8 cellular contexts compared by ENCODE assay signal in the genomic region with DNA sequence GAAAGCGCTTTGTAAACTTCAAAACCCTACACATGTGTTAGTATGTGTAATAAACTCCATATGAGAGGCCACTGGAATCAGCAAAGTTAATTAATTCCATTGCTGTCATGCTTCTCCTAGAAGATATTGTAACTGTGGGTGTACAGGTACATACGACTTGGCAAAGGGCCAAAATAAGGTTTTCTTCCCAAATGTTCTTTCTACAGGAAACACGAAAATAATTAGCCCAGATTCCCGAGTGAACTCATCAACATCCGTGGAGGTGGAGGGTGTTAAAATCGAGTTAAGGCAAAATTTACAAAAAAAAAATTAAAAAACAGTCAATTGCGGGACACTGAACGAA. TPM values are rescaled to one million over a fixed set of nuclear protein-coding genes. Genes with fewer than 3 reads are reported as not detected.
DNase-seq lines count a peak whose midpoint lies in the region; ATAC-seq, FAIRE-seq and TF ChIP-seq lines count a peak whose summit lies in the region.

No MANE protein-coding gene starts in this region.

- no peak for TF ChIP-seq EP300 in H1 (IDR thresholded peaks at IDR 0.05; ENCODE audit: borderline replicate concordance in 1 of 2, low read depth in 2 of 2, low read length in 2 of 2)

- H3K36me3 Mint-ChIP-seq in Caco-2 (ENCODE audit: insufficient read depth, unreplicated experiment), result peaks cover 9% of the 10 kb centered on the region
- peaks cover 0 to 10% (median 5%) of the 10 kb centered on the region in 3 experiments; a peak in 5 of 7 replicates for H3K36me3 Mint-ChIP-seq in H9 (ENCODE audit: insufficient read depth in 1 of 3, low read depth in 3 of 3)
- H3K36me3 Mint-ChIP-seq in naive thymus-derived CD4-positive, alpha-beta T cell, result no peaks in the 10 kb centered on the region

- H3K79me1 ChIP-seq in H9 (ENCODE audit: insufficient read depth, low read depth, low read length, poor library complexity, severe bottlenecking) (no peaks in the 10 kb centered on the region), H1 (ENCODE audit: low read depth, low read length) (no peaks in the 10 kb centered on the region)

- no TSS peak for BruUV-seq in Caco-2 (replicated peaks; lab: Mats Ljungman, UMichigan)
- BruUV-seq in OCI-LY7 (replicated peaks; lab: Mats Ljungman, UMichigan), result no TSS peak

- H2AK5ac ChIP-seq in H9 (ENCODE audit: insufficient read length, low read length), result no peak overlapping the region
- H2AK5ac ChIP-seq in H1 (ENCODE audit: low read depth, low read length), result no peak overlapping the region

- H3K4me2 ChIP-seq in H9 (ENCODE audit: insufficient read depth, insufficient read length, low read length) (peak overlapping the region; percentile 96), OCI-LY7 (ENCODE audit: low read length) (peak overlapping the region; percentile 82), H1 (ENCODE audit: insufficient read depth in 1 of 2, low read depth in 2 of 2, low read length in 2 of 2) (peak overlapping the region; percentile 74 to 83)

- peak overlapping the region; percentile 99 for H3K4me3 Mint-ChIP-seq in Caco-2 (ENCODE audit: unreplicated experiment)
- H3K4me3 Mint-ChIP-seq in H9, result peak overlapping the region; percentile 91 to 96
- H3K4me3 Mint-ChIP-seq in naive thymus-derived CD4-positive, alpha-beta T cell, result peak overlapping the region; percentile 92 to 99 (median 93)

- H3K9me3 ChIP-seq in Caco-2, result no peaks in the 10 kb centered on the region
- H3K9me3 ChIP-seq in H9 (ENCODE audit: control insufficient read depth, low read depth, low read length), result no peaks in the 10 kb centered on the region
- no peaks in the 10 kb centered on the region for H3K9me3 ChIP-seq in OCI-LY7 (ENCODE audit: low read length)
- no peaks in the 10 kb centered on the region for H3K9me3 ChIP-seq in H1 (ENCODE audit: insufficient read depth in 2 of 2, low read depth in 1 of 2, low read length in 1 of 2)
- H3K9me3 ChIP-seq in naive thymus-derived CD4-positive, alpha-beta T cell (ENCODE audit: control insufficient read depth in 2 of 3, low read length in 3 of 3), result no peaks in the 10 kb centered on the region

- WGBS in H9 (ENCODE audit: extremely low coverage, insufficient read length, low lambda C conversion rate), result no CpG with 5 or more reads among the region's 8 CpGs
- 1% methylated on average over 8 of the region's 8 CpGs; no CpG with 5 or more reads in 1 of the 2 experiments for WGBS in H1 (ENCODE audit: extremely low coverage in 1 of 2, insufficient coverage in 1 of 2, insufficient read length in 1 of 2, insufficient replicate concordance in 2 of 2, low coverage in 1 of 2, low lambda C conversion rate in 2 of 2, missing lambda C conversion rate in 1 of 2), 2 experiments

- no peaks in the 10 kb centered on the region for H3K9me2 ChIP-seq in OCI-LY7 (ENCODE audit: insufficient read depth, low read length)

- H3K27ac ChIP-seq in H9 (ENCODE audit: insufficient read length, low read depth, low read length) (peak overlapping the region; percentile 80), OCI-LY7 (ENCODE audit: low read depth, low read length, poor library complexity, severe bottlenecking) (peak overlapping the region; percentile 83), H1 (ENCODE audit: low read depth, low read length) (peak overlapping the region; percentile 94)
- H3K27ac ChIP-seq in naive thymus-derived CD4-positive, alpha-beta T cell (ENCODE audit: low read depth, low read length), result peak overlapping the region; percentile 1

- H4K91ac ChIP-seq in H9 (ENCODE audit: insufficient read length, low read depth, low read length) (no peak overlapping the region), H1 (replicated peaks; ENCODE audit: insufficient read length, low read length) (no peak overlapping the region)

- no peaks in the 10 kb centered on the region for H3K27me3 ChIP-seq in Caco-2 (replicated peaks; ENCODE audit: control insufficient read depth, insufficient read depth, low read length)
- H3K27me3 ChIP-seq in H9 (ENCODE audit: insufficient read depth, low read length), result no peaks in the 10 kb centered on the region
- H3K27me3 ChIP-seq in H1 (replicated peaks in 1 of 4; ENCODE audit: control insufficient read depth in 3 of 4, extremely low read depth in 1 of 4, insufficient read depth in 3 of 4, low read length in 3 of 4), result no peaks in the 10 kb centered on the region
- H3K27me3 ChIP-seq in naive thymus-derived CD4-positive, alpha-beta T cell (ENCODE audit: control insufficient read depth in 2 of 2, insufficient read depth in 2 of 2, low read length in 2 of 2), result no peaks in the 10 kb centered on the region

- H3K14ac ChIP-seq in H9 (ENCODE audit: insufficient read depth, low read length) (peak overlapping the region; percentile 99; the same call in 1 of the 2 replicates), H1 (ENCODE audit: insufficient read length) (no peak overlapping the region)

- no peak overlapping the region for H2BK20ac ChIP-seq in H9 (ENCODE audit: low read depth, low read length, poor library complexity, severe bottlenecking)
- H2BK20ac ChIP-seq in H1 (ENCODE audit: low read length), result no peak overlapping the region

- H3K9ac ChIP-seq in H9 (ENCODE audit: extremely low read depth, insufficient read length, low read length), result peak overlapping the region; percentile 96
- peak overlapping the region; percentile 81 to 96 (median 88); a peak in 6 of 7 replicates for H3K9ac ChIP-seq in H1 (replicated peaks in 1 of 4; ENCODE audit: extremely low read depth in 1 of 4, low read depth in 3 of 4, low read length in 3 of 4)

- H3K23me2 ChIP-seq in H9 (ENCODE audit: insufficient read length, low read depth, low read length, poor library complexity, severe bottlenecking) (peaks cover 7% of the 10 kb centered on the region), H1 (ENCODE audit: low read depth, low read length) (peaks cover 3% of the 10 kb centered on the region)

- H3K79me2 ChIP-seq in H9 (ENCODE audit: insufficient read depth, low read length) (peaks cover 19% of the 10 kb centered on the region; the same call in 1 of the 2 replicates), OCI-LY7 (ENCODE audit: insufficient read depth, low read depth, low read length) (peaks cover 51% of the 10 kb centered on the region; the same call in 1 of the 2 replicates), H1 (ENCODE audit: control insufficient read depth in 1 of 2, insufficient read depth in 2 of 2, low read length in 2 of 2) (peaks cover 17 to 53% of the 10 kb centered on the region in 2 experiments; a peak in 3 of 4 replicates)

- H3K56ac ChIP-seq in H9 (ENCODE audit: insufficient read length, low read depth, low read length), result no peak overlapping the region
- H3K56ac ChIP-seq in H1 (replicated peaks; ENCODE audit: insufficient read length, low read depth, low read length), result peak overlapping the region; percentile 40

- peaks cover 8% of the 10 kb centered on the region for H3K4me1 ChIP-seq in Caco-2
- H3K4me1 ChIP-seq in H9 (ENCODE audit: insufficient read depth, low read length), result peaks cover 3% of the 10 kb centered on the region; the same call in 1 of the 2 replicates
- H3K4me1 ChIP-seq in OCI-LY7 (ENCODE audit: insufficient read depth, low read length, poor library complexity, severe bottlenecking), result peaks cover 32% of the 10 kb centered on the region
- peaks cover 0 to 16% (median 9%) of the 10 kb centered on the region in 4 experiments; a peak in 4 of 7 replicates for H3K4me1 ChIP-seq in H1 (replicated peaks in 1 of 4; ENCODE audit: control insufficient read depth in 3 of 4, insufficient read depth in 4 of 4, low read length in 3 of 4)
- peaks cover 0 to 4% of the 10 kb centered on the region in 2 donors for H3K4me1 ChIP-seq in naive thymus-derived CD4-positive, alpha-beta T cell (ENCODE audit: control insufficient read depth in 2 of 2, insufficient read depth in 2 of 2, low read length in 2 of 2)

- no peak for FAIRE-seq in H1 (lab: Jason Lieb, UNC)

- H3K18ac ChIP-seq in H9 (ENCODE audit: insufficient read length, low read depth, low read length) (peak overlapping the region; percentile 97), H1 (ENCODE audit: extremely low read depth, low read length) (peak overlapping the region; percentile 98; the same call in 1 of the 2 replicates)

- H2BK5ac ChIP-seq in H9 (ENCODE audit: insufficient read length, low read length) (no peak overlapping the region), H1 (ENCODE audit: low read depth, low read length) (peak overlapping the region; percentile 94)

- H2BK15ac ChIP-seq in H9 (ENCODE audit: low read depth, low read length), result no peak overlapping the region
- H2BK15ac ChIP-seq in H1 (ENCODE audit: low read length), result no peak overlapping the region

- TF ChIP-seq POLR2A in H1 (IDR thresholded peaks at IDR 0.05; ENCODE audit: control extremely low read depth in 1 of 2, low read depth in 2 of 2, low read length in 2 of 2), result no peak

- peaks cover 9% of the 10 kb centered on the region for H3K9me3 Mint-ChIP-seq in Caco-2 (ENCODE audit: unreplicated experiment)
- H3K9me3 Mint-ChIP-seq in H9, result peaks cover 5 to 6% of the 10 kb centered on the region in 2 experiments; a peak in 4 of 5 replicates
- no peaks in the 10 kb centered on the region for H3K9me3 Mint-ChIP-seq in naive thymus-derived CD4-positive, alpha-beta T cell

- H3K4me1 Mint-ChIP-seq in Caco-2 (ENCODE audit: low read depth, unreplicated experiment) (no peaks in the 10 kb centered on the region), H9 (peaks cover 50 to 53% of the 10 kb centered on the region in 2 experiments)
- peaks cover 3 to 34% (median 15%) of the 10 kb centered on the region in 7 donors for H3K4me1 Mint-ChIP-seq in naive thymus-derived CD4-positive, alpha-beta T cell

- intact Hi-C loops in Caco-2 (cut with micrococcal nuclease; ENCODE audit: unreplicated experiment), result loop anchor here (2.0 to 10.0 kb wide), 2 partner anchors 194 to 204 kb away; partner anchors contain the start of gene VRK2
- intact Hi-C loops in OCI-LY7 (cut with micrococcal nuclease; ENCODE audit: unreplicated experiment), result no loop called here
- intact Hi-C loops in naive thymus-derived CD4-positive, alpha-beta T cell (cut with micrococcal nuclease), result loop anchor here in 1 of 2 donors (2.0 kb wide), 1 partner anchor 194 kb away; the partner anchor contains the start of gene VRK2

- H2BK120ac ChIP-seq in H9 (ENCODE audit: low read depth, low read length, poor library complexity, severe bottlenecking) (no peak overlapping the region), H1 (replicated peaks; ENCODE audit: low read depth, low read length) (no peak overlapping the region)

- no peak overlapping the region for H3K4ac ChIP-seq in H9 (ENCODE audit: low read depth, low read length)
- peak overlapping the region; percentile 70 for H3K4ac ChIP-seq in H1 (replicated peaks; ENCODE audit: insufficient read length, low read depth, low read length)

- H4K5ac ChIP-seq in H9 (ENCODE audit: insufficient read length, low read depth, low read length) (no peak overlapping the region), H1 (ENCODE audit: insufficient read length, low read depth, low read length) (peak overlapping the region; percentile 34)

- H4K8ac ChIP-seq in H9 (replicated peaks; ENCODE audit: insufficient read length, low read depth, low read length) (no peak overlapping the region), H1 (ENCODE audit: extremely low read depth, insufficient read depth, low read length) (no peak overlapping the region)

- no peak overlapping the region for H3T11ph ChIP-seq in H9 (ENCODE audit: low read length)

- CTCF ChIA-PET in Caco-2 (lab: Charles Lee), result interaction anchor here (1.1 kb wide), 1 partner anchor 207 kb away, joined by 5 read pairs; no protein-coding TSS in a partner anchor
- CTCF ChIA-PET in OCI-LY7 (lab: Charles Lee; ENCODE audit: unreplicated experiment), result no interaction called here
- CTCF ChIA-PET in H1 (lab: Charles Lee; ENCODE audit: partially characterized antibody), result no interaction called here
- CTCF ChIA-PET in naive thymus-derived CD4-positive, alpha-beta T cell (lab: Charles Lee), result no interaction called here

- H3K4me3 ChIP-seq in Caco-2 (ENCODE audit: low read depth, low read length), result peak overlapping the region; percentile 79
- peak overlapping the region; percentile 77 for H3K4me3 ChIP-seq in OCI-LY7 (ENCODE audit: low read depth, low read length, poor library complexity, severe bottlenecking)
- H3K4me3 ChIP-seq in H1 (ENCODE audit: extremely low read depth in 1 of 4, insufficient read depth in 2 of 4, low read depth in 3 of 4, low read length in 4 of 4), result peak overlapping the region; percentile 82 to 95 (median 88)
- H3K4me3 ChIP-seq in naive thymus-derived CD4-positive, alpha-beta T cell (ENCODE audit: low read length), result peak overlapping the region; percentile 68

- H3K36me3 ChIP-seq in Caco-2 (ENCODE audit: control insufficient read depth, insufficient read depth, low read length) (no peaks in the 10 kb centered on the region), OCI-LY7 (ENCODE audit: insufficient read depth, low read length) (no peaks in the 10 kb centered on the region), H1 (ENCODE audit: control insufficient read depth in 2 of 4, insufficient read depth in 4 of 4, low read length in 3 of 4) (no peaks in the 10 kb centered on the region)
- H3K36me3 ChIP-seq in naive thymus-derived CD4-positive, alpha-beta T cell (ENCODE audit: control insufficient read depth in 2 of 3, insufficient read depth in 3 of 3, low read length in 3 of 3), result no peaks in the 10 kb centered on the region

- H3K27ac Mint-ChIP-seq in Caco-2 (ENCODE audit: unreplicated experiment), result peak overlapping the region; percentile 99
- peak overlapping the region; percentile 98 to 99 (median 99) for H3K27ac Mint-ChIP-seq in H9
- H3K27ac Mint-ChIP-seq in naive thymus-derived CD4-positive, alpha-beta T cell, result peak overlapping the region in 7 of 9 donors; percentile 67 to 77 (median 71)

- POLR2A ChIA-PET in Caco-2 (lab: Charles Lee), result no interaction called here
- POLR2A ChIA-PET in OCI-LY7 (lab: Charles Lee), result interaction anchor here (0.6 to 1.0 kb wide), 3 partner anchors 14 to 182 kb away, joined by 3 to 5 read pairs (median 3); no protein-coding TSS in a partner anchor
- POLR2A ChIA-PET in H1 (lab: Charles Lee; ENCODE audit: partially characterized antibody), result no interaction called here
- POLR2A ChIA-PET in naive thymus-derived CD4-positive, alpha-beta T cell (lab: Charles Lee), result no interaction called here

- DNase-seq in Caco-2, result no peak
- no peak for DNase-seq in H9
- DNase-seq in OCI-LY7 (ENCODE audit: low spot score), result no peak
- no peak for DNase-seq in H1 (ENCODE audit: low read depth in 1 of 2, low spot score in 2 of 2)
- DNase-seq in naive thymus-derived CD4-positive, alpha-beta T cell, result no peak
- no peak for DNase-seq in central memory CD4-positive, alpha-beta T cell

- H2BK12ac ChIP-seq in H9 (ENCODE audit: insufficient read length, low read depth, low read length) (no peak overlapping the region), H1 (ENCODE audit: low read depth, low read length) (no peak overlapping the region; the same call in 1 of the 2 replicates)

- H3K27me3 Mint-ChIP-seq in Caco-2 (ENCODE audit: insufficient read depth, unreplicated experiment), result peaks cover 6% of the 10 kb centered on the region
- H3K27me3 Mint-ChIP-seq in H9 (ENCODE audit: low read depth), result no peaks in the 10 kb centered on the region
- H3K27me3 Mint-ChIP-seq in naive thymus-derived CD4-positive, alpha-beta T cell, result peaks cover 5 to 16% (median 10%) of the 10 kb centered on the region in 5 donors

- H3K23ac ChIP-seq in H9 (ENCODE audit: insufficient read length, low read depth, low read length) (no peak overlapping the region), H1 (ENCODE audit: insufficient read length) (no peak overlapping the region)

- no peaks in the 10 kb centered on the region for H4K20me1 ChIP-seq in H9 (ENCODE audit: control insufficient read depth, insufficient read depth, insufficient read length)
- H4K20me1 ChIP-seq in OCI-LY7 (ENCODE audit: insufficient read depth, low read length), result 0 out of 2 replicates have a peak, but pooled peaks cover 12% of the 10 kb centered on the region
- H4K20me1 ChIP-seq in H1 (replicated peaks in 1 of 2; ENCODE audit: control insufficient read depth in 1 of 2, insufficient read depth in 2 of 2, low read length in 2 of 2), result no peaks in the 10 kb centered on the region

- TF ChIP-seq RAD21 in H1 (IDR thresholded peaks at IDR 0.05 in 1 of 2, conservative IDR thresholded peaks at IDR 0.05 in 1 of 2; ENCODE audit: low read depth in 2 of 2, low read length in 2 of 2), result no peak

- H2AFZ ChIP-seq in H9 (ENCODE audit: low read length) (no peak overlapping the region), OCI-LY7 (ENCODE audit: low read length) (peak overlapping the region; percentile 95), H1 (ENCODE audit: low read length) (no peak overlapping the region)

- TF ChIP-seq CTCF in Caco-2 (IDR thresholded peaks at IDR 0.05; ENCODE audit: insufficient read depth in 1 of 2, low read depth in 1 of 2, low read length in 1 of 2, severe bottlenecking in 1 of 2, unreplicated experiment in 1 of 2) (no peak), H9 (conservative IDR thresholded peaks at IDR 0.05) (no peak), OCI-LY7 (conservative IDR thresholded peaks at IDR 0.05; ENCODE audit: low read length) (no peak), H1 (IDR thresholded peaks at IDR 0.05; ENCODE audit: control extremely low read depth in 1 of 3, insufficient read depth in 1 of 3, low read depth in 1 of 3, low read length in 3 of 3) (no peak)

- ATAC-seq in naive thymus-derived CD4-positive, alpha-beta T cell, result no peak
- no peak for ATAC-seq in GM18873 (IDR thresholded peaks at IDR 0.05; ENCODE audit: low FRiP score, unreplicated experiment)
- ATAC-seq in HG03139 (IDR thresholded peaks at IDR 0.05; ENCODE audit: unreplicated experiment), result no peak

RNA-seq across cellular contexts. Expression of gene FANCL, which starts 0.6 kb away (rescaled TPM):
- total RNA-seq in Caco-2 (2022), result 30.2 and 34.3 TPM in 2 replicates
- total RNA-seq in H9 (2021), result 41.1 and 41.5 TPM in 2 replicates
- 33.0 and 36.9 TPM in 2 replicates for total RNA-seq in OCI-LY7 (2014; rRNA removed; shearing (Covaris generic))
- total RNA-seq in OCI-LY7 (2022), result 32.8 and 33.9 TPM in 2 replicates
- 53.4 and 55.9 TPM in 2 replicates for total RNA-seq in H1 (2021; fragmentation: NEBNext Ultra II Directional; extraction: Animal tissue kit (Norgen Biotek cat#: 25700))
- 16.9 and 38.7 TPM in 2 replicates for polyA plus RNA-seq in H1 (2011; rRNA removed)
- 46.2 TPM for polyA plus RNA-seq in H1 (2011; cell fraction: cytosol; rRNA removed)
- polyA plus RNA-seq in H1 (2011; cell fraction: nucleus; rRNA removed), result 23.4 TPM
- polyA plus RNA-seq in H1 (2012, experiment 1 of 2), result 43.1 to 81.2 TPM (median 49.5 TPM) in 4 replicates
- 7.4 TPM for polyA plus RNA-seq in H1 (2012, experiment 2 of 2)
- 38.3 TPM for polyA plus RNA-seq in H1 (2013, experiment 1 of 2)
- 39.2 TPM for polyA plus RNA-seq in H1 (2013, experiment 2 of 2)
- 49.0 and 66.1 TPM in 2 replicates for polyA minus RNA-seq in H1 (2011; rRNA and poly(A)+ RNA removed)
- polyA minus RNA-seq in H1 (2011; cell fraction: cytosol; rRNA and poly(A)+ RNA removed), result 35.5 TPM
- polyA minus RNA-seq in H1 (2011; cell fraction: nucleus; rRNA and poly(A)+ RNA removed), result 85.6 TPM
- 10 to 100 TPM in 1 of 5 experiments, 1 to 10 TPM in 4; 1.9 to 14.5 (median 4.0) TPM for total RNA-seq in naive thymus-derived CD4-positive, alpha-beta T cell
- 1 to 10 TPM in 1 of 2 donors, under 1 TPM in 1; 0.51 to 3.1 TPM for polyA plus RNA-seq in naive thymus-derived CD4-positive, alpha-beta T cell

Comparison
In these comparisons a context has a peak if more than half of its experiments do, and no peak if none do; other contexts are left out.
1. H3K27ac ChIP-seq: peak in every context shown above with its lines; median percentile 94 in H1; 83 in OCI-LY7; 80 in H9; 1 in naive thymus-derived CD4-positive, alpha-beta T cell.